ENCODE assay signal across 16 cellular contexts in the genomic region with DNA sequence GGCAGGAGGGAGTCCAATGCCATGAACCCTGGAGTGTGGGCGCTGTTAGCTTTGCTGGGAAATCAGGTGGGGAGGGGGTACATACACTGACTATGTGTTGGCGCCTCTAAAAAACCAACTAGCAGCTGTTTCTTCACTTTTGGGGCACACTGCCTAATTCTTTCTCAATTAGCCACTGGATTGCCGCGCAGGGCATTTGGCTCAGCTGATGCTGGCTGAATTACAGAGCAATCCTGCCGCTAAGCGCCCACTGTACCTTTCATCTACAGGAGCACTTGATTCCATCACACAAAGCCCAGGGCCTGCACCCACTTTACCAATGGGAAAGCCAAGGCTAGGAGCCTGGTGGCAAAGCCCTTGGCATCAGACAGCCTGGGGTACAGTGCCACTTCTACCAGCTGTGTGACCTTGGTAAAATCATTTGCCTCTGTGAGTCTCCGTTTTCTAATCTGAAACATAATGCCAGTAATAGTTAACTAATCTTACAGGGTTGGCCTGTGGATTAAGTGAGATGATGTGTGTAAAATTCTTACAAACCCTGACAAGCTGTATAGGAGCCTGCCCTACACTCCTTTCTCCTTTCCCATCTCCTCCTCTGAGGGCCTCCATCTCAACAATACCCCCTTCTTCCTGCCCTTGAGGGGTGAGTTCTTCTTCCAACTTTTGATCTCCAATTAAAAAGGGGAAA. TPM values are rescaled to one million over a fixed set of nuclear protein-coding genes. Genes with fewer than 3 reads are reported as not detected.
DNase-seq lines count a peak whose midpoint lies in the region; ATAC-seq and TF ChIP-seq lines count a peak whose summit lies in the region.
"Had no signal": no experiment of that assay in that cellular context is flagged by ENCODE, and none has a peak within 500 bp of the region (broad histone marks: within the 10 kb centered on the region; RNA-seq: fewer than 3 reads in every experiment).

No MANE protein-coding gene starts in this region.

- H3K27me3 Mint-ChIP-seq in mesothelial cell of epicardium (ENCODE audit: low read depth), result peaks cover 15% of the 10 kb centered on the region
- peaks cover 0 to 2% of the 10 kb centered on the region in 2 donors for H3K27me3 Mint-ChIP-seq in CD8-positive, alpha-beta memory T cell

- CTCF ChIA-PET in CD8-positive, alpha-beta memory T cell (lab: Charles Lee), result no interaction called here

- H3K36me3 Mint-ChIP-seq in mesothelial cell of epicardium, result no peaks in the 10 kb centered on the region
- H3K36me3 Mint-ChIP-seq in CD8-positive, alpha-beta memory T cell, result peaks cover 0 to 7% (median 3%) of the 10 kb centered on the region in 3 donors
- H3K36me3 Mint-ChIP-seq: CD8-positive, alpha-beta T cell had no signal

- DNase-seq in cardiac septum (ENCODE audit: low spot score) (peak; percentile 69), heart right ventricle (no peak), ascending aorta (ENCODE audit: low spot score in 2 of 2) (peak in 1 of 2 donors; percentile 60), mesothelial cell of epicardium (ENCODE audit: low spot score in 2 of 2, unreplicated experiment in 2 of 2) (no peak), esophagus squamous epithelium (lab: John Stamatoyannopoulos, UW) (no peak)
- DNase-seq in CD8-positive, alpha-beta memory T cell, result no peak
- DNase-seq: activated naive CD4-positive, alpha-beta T cell treated with anti-CD3 and anti-CD28 coated beads, Interleukin-2, amount 50 U/mL, for 16 hours; brain microvascular endothelial cell; stimulated activated CD4-positive, alpha-beta T cell treated with anti-CD3 and anti-CD28 coated beads, Interleukin-15, amount 100 ng/mL, for 24 hours; stimulated activated naive CD4-positive, alpha-beta T cell treated with Interleukin-2 at 50 U/mL for 16 hours had no signal

- H3K36me3 ChIP-seq in heart right ventricle, result no peaks in the 10 kb centered on the region
- H3K36me3 ChIP-seq in ascending aorta, result peaks cover 0 to 8% of the 10 kb centered on the region in 2 donors
- H3K36me3 ChIP-seq in CD8-positive, alpha-beta memory T cell (ENCODE audit: insufficient read depth, low read length), result no peaks in the 10 kb centered on the region
- H3K36me3 ChIP-seq in esophagus squamous epithelium, result no peaks in the 10 kb centered on the region
- H3K36me3 ChIP-seq: brain microvascular endothelial cell, Peyer's patch had no signal

- peaks cover 61% of the 10 kb centered on the region for H3K4me1 Mint-ChIP-seq in mesothelial cell of epicardium
- peaks cover 16 to 19% (median 17%) of the 10 kb centered on the region in 3 donors for H3K4me1 Mint-ChIP-seq in CD8-positive, alpha-beta memory T cell

- 89 to 96% methylated on average over 7 of the region's 7 CpGs for WGBS in heart right ventricle, 2 donors
- 55 to 69% methylated on average over 5 to 7 of the region's 7 CpGs for WGBS in esophagus squamous epithelium, 2 donors

- peaks cover 0 to 11% (median 0%) of the 10 kb centered on the region in 7 donors for H3K27me3 ChIP-seq in heart right ventricle
- no peaks in the 10 kb centered on the region for H3K27me3 ChIP-seq in ascending aorta
- no peaks in the 10 kb centered on the region for H3K27me3 ChIP-seq in CD8-positive, alpha-beta memory T cell (ENCODE audit: insufficient read depth, low read length, poor library complexity, severe bottlenecking)
- H3K27me3 ChIP-seq in esophagus squamous epithelium, result peaks cover 0 to 91% (median 0%) of the 10 kb centered on the region in 4 donors
- H3K27me3 ChIP-seq: brain microvascular endothelial cell, Peyer's patch had no signal

- peaks cover 0 to 38% (median 11%) of the 10 kb centered on the region in 9 donors for H3K4me1 ChIP-seq in heart right ventricle
- peaks cover 22 to 49% of the 10 kb centered on the region in 2 donors for H3K4me1 ChIP-seq in ascending aorta
- H3K4me1 ChIP-seq in CD8-positive, alpha-beta memory T cell (ENCODE audit: insufficient read depth, low read length), result peaks cover 11% of the 10 kb centered on the region
- H3K4me1 ChIP-seq in esophagus squamous epithelium, result peaks cover 0 to 43% (median 12%) of the 10 kb centered on the region in 3 donors
- H3K4me1 ChIP-seq: Peyer's patch had no signal

- TF ChIP-seq CTCF in heart right ventricle (IDR thresholded peaks at IDR 0.05), result no peak
- no peak for TF ChIP-seq CTCF in ascending aorta (IDR thresholded peaks at IDR 0.05)
- no peak for TF ChIP-seq CTCF in mesothelial cell of epicardium (IDR thresholded peaks at IDR 0.05; ENCODE audit: unreplicated experiment)
- no peak for TF ChIP-seq CTCF in esophagus squamous epithelium (IDR thresholded peaks at IDR 0.05)

- no peak overlapping the region for H3K4me3 ChIP-seq in heart right ventricle
- no peak overlapping the region for H3K4me3 ChIP-seq in ascending aorta
- H3K4me3 ChIP-seq in CD8-positive, alpha-beta memory T cell (ENCODE audit: low read length), result no peak overlapping the region
- H3K4me3 ChIP-seq in esophagus squamous epithelium, result no peak overlapping the region
- H3K4me3 ChIP-seq: Peyer's patch had no signal

- H3K9me3 ChIP-seq in heart right ventricle (no peaks in the 10 kb centered on the region), ascending aorta (no peaks in the 10 kb centered on the region), esophagus squamous epithelium (no peaks in the 10 kb centered on the region)
- no peaks in the 10 kb centered on the region for H3K9me3 ChIP-seq in CD8-positive, alpha-beta memory T cell (ENCODE audit: low read length)
- H3K9me3 ChIP-seq: Peyer's patch had no signal

- ATAC-seq in heart right ventricle (no peak), HG03520 (IDR thresholded peaks at IDR 0.05; ENCODE audit: unreplicated experiment) (no peak), HG03175 (IDR thresholded peaks at IDR 0.05; ENCODE audit: unreplicated experiment) (no peak)

- H3K9me3 Mint-ChIP-seq in mesothelial cell of epicardium, result no peaks in the 10 kb centered on the region
- no peaks in the 10 kb centered on the region for H3K9me3 Mint-ChIP-seq in CD8-positive, alpha-beta memory T cell
- H3K9me3 Mint-ChIP-seq: activated CD4-positive, alpha-beta T cell treated with anti-CD3 and anti-CD28 coated beads, Interleukin-2, amount 10 ng/mL, durations not matched to agents 24 days and 14 days; CD8-positive, alpha-beta T cell; nephron progenitor cell had no signal

- intact Hi-C loops in cardiac septum (cut with DNase I) (no loop called here), heart right ventricle (cut with DNase I) (no loop called here), ascending aorta (cut with DNase I) (no loop called here), esophagus squamous epithelium (cut with DNase I) (no loop called here)

- H3K27ac ChIP-seq in heart right ventricle (no peak overlapping the region), ascending aorta (peak overlapping the region; percentile 72 to 79), esophagus squamous epithelium (no peak overlapping the region)
- H3K27ac ChIP-seq in CD8-positive, alpha-beta memory T cell (ENCODE audit: low read depth, low read length), result no peak overlapping the region
- H3K27ac ChIP-seq: brain microvascular endothelial cell, Peyer's patch had no signal

- peak overlapping the region; percentile 80 for H3K27ac Mint-ChIP-seq in mesothelial cell of epicardium
- peak overlapping the region in 3 of 8 donors; percentile 5 to 75 (median 9) for H3K27ac Mint-ChIP-seq in CD8-positive, alpha-beta memory T cell
- H3K27ac Mint-ChIP-seq: activated CD4-positive, alpha-beta T cell treated with anti-CD3 and anti-CD28 coated beads, Interleukin-2, amount 10 ng/mL, durations not matched to agents 24 days and 14 days had no signal

- H3K4me3 Mint-ChIP-seq in mesothelial cell of epicardium, result no peak overlapping the region
- H3K4me3 Mint-ChIP-seq in CD8-positive, alpha-beta memory T cell, result no peak overlapping the region
- H3K4me3 Mint-ChIP-seq: activated CD4-positive, alpha-beta T cell treated with anti-CD3 and anti-CD28 coated beads, Interleukin-2, amount 10 ng/mL, durations not matched to agents 24 days and 14 days; CD8-positive, alpha-beta T cell; nephron progenitor cell had no signal

- TF ChIP-seq POLR2A in esophagus squamous epithelium (IDR thresholded peaks at IDR 0.05), result no peak

- POLR2A ChIA-PET in CD8-positive, alpha-beta memory T cell (lab: Charles Lee), result interaction anchor here (0.7 kb wide), 1 partner anchor 90 kb away, joined by 3 read pairs; no protein-coding TSS in a partner anchor

RNA-seq across cellular contexts. Expression of a gene that starts 59.0 kb away (rescaled TPM):
- 7.9 TPM for total RNA-seq in cardiac septum
- total RNA-seq in heart right ventricle, result 10 to 100 TPM in 5 of 10 donors, 1 to 10 TPM in 5; 7.4 to 16.2 (median 10.2) TPM
- polyA plus RNA-seq in heart right ventricle, result 10 to 100 TPM in 1 of 2 donors, 1 to 10 TPM in 1; 3.2 to 35.8 TPM
- total RNA-seq in ascending aorta, result not detected
- total RNA-seq in mesothelial cell of epicardium, result 18.6 to 21.0 TPM (median 19.4 TPM) in 3 replicates
- total RNA-seq in CD8-positive, alpha-beta memory T cell, result 10 to 100 TPM; 71.8 to 76.9 TPM
- 6.8 TPM for polyA plus RNA-seq in CD8-positive, alpha-beta memory T cell
- 10 to 100 TPM in 2 of 4 donors, 1 to 10 TPM in 2; 5.6 to 24.4 (median 12.1) TPM for total RNA-seq in esophagus squamous epithelium

Comparison
In these comparisons a context has a peak if more than half of its experiments do, and no peak if none do; other contexts are left out.
1. H3K27ac ChIP-seq: peak in ascending aorta (2 of 2); none in heart right ventricle (0 of 10), CD8-positive, alpha-beta memory T cell (single experiment) and esophagus squamous epithelium (0 of 4).